Comparison of ENCODE assay signal across 11 cellular contexts in genomic region chr18:50065039-50065438, GRCh38.
"Had no signal": no experiment of that assay in that cellular context is flagged by ENCODE, and none has a peak within 500 bp of the region (broad histone marks: within the 10 kb centered on the region; RNA-seq: fewer than 3 reads in every experiment).

No MANE protein-coding gene starts in this region.

- H3K27ac ChIP-seq: GM23248 had no signal

- H3K9me3 ChIP-seq: HAP-1 had no signal

- H3K36me3 ChIP-seq: HAP-1 had no signal

- H3K4me3 ChIP-seq: GM23248, GM23338, HAP-1 had no signal

- ATAC-seq: GM23338, HCT116 had no signal

- FAIRE-seq: H1, H54 had no signal

- H3K4me1 ChIP-seq: HAP-1 had no signal

- H2AFZ ChIP-seq: GM23248, GM23338 had no signal

- H3K4me2 ChIP-seq: GM23338 had no signal

- H3K27ac Mint-ChIP-seq: GM23338, HFFc6 had no signal

- DNase-seq: GM23248, GOT3, H7, H9, HCEC 1CT, HFFc6 had no signal

- H3K9ac ChIP-seq: GM23248 had no signal

- H3K4me3 Mint-ChIP-seq: GM23338, H9, HFFc6 had no signal
